Comparison of ENCODE assay signal across 25 cellular contexts in genomic region chr10:52631146-52631545, GRCh38.
"Had no signal": no experiment of that assay in that cellular context is flagged by ENCODE, and none has a peak within 500 bp of the region (broad histone marks: within the 10 kb centered on the region; RNA-seq: fewer than 3 reads in every experiment).

No MANE protein-coding gene starts in this region.

- H3K27me3 Mint-ChIP-seq: dendritic cell treated with granulocyte-macrophage colony-stimulating factor and Interleukin-4, amounts not matched to agents 40 ng/mL and 50 ng/mL, for 4 days; effector memory CD8-positive, alpha-beta T cell; naive B cell had no signal

- H3K9me3 Mint-ChIP-seq: dendritic cell treated with granulocyte-macrophage colony-stimulating factor and Interleukin-4, amounts not matched to agents 40 ng/mL and 50 ng/mL, for 4 days; endodermal cell; mesothelial cell of epicardium; naive B cell had no signal

- H3K4me3 Mint-ChIP-seq: dendritic cell treated with granulocyte-macrophage colony-stimulating factor and Interleukin-4, amounts not matched to agents 40 ng/mL and 50 ng/mL, for 4 days; effector memory CD8-positive, alpha-beta T cell; endodermal cell; mesothelial cell of epicardium; naive B cell had no signal

- H3K27ac Mint-ChIP-seq: dendritic cell treated with granulocyte-macrophage colony-stimulating factor and Interleukin-4, amounts not matched to agents 40 ng/mL and 50 ng/mL, for 4 days; effector memory CD8-positive, alpha-beta T cell; endodermal cell; mesothelial cell of epicardium; naive B cell had no signal

- DNase-seq: colonic mucosa; cortex of kidney; effector CD8-positive, alpha-beta T cell; effector memory CD8-positive, alpha-beta T cell; endodermal cell; erythroblast; esophagus squamous epithelium; foreskin fibroblast; foreskin melanocyte; gastrocnemius medialis; glutamatergic neuron; head of caudate nucleus; heart right ventricle; hippocampal formation; kidney; kidney glomerular epithelial cell; left colon; left lung; left ventricle myocardium superior; lower lobe of right lung; mesenchymal stem cell; mucosa of descending colon; naive B cell had no signal

- H3K36me3 Mint-ChIP-seq: mesothelial cell of epicardium, naive B cell had no signal

- H3K4me1 Mint-ChIP-seq: naive B cell had no signal
